In the genomic region with DNA sequence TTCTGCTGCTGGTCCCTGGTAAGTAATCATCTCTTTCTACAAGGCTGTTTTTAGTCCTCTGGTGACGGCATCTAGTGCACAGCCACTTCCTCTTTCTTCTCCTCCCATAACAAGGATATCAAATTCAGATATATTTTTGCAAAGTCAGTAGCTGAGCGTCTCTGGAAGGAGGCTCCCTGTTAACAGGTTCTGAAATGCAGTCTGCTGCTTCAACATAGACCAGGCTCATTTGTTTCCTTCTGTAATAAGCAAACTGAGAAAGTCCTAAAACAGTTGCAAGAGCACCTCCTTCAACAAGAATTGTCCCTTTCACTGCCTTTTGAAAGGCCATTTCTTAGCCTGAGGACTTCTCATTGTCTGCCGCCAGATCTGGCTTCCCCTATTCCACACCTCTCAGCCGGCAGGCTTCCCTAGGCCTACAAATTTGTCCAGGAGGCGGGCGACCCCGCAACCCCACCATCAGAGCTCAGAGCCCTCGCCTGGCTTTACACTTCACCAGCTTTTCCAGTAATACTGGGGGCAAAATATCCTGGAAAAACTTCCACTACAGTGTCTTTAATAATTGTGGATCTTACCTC, we compare ENCODE assay signal across 1 cellular context.
TF ChIP-seq lines count a peak whose summit lies in the region.

No MANE protein-coding gene starts in this region.

TF ChIP-seq in K562, 482 proteins besides CTCF, POLR2A, EP300 and RAD21 (continued from another document):
- TF ChIP-seq GMEB1 (CRISPR knock-in tag; IDR thresholded peaks at IDR 0.05) = no peak
- TF ChIP-seq CAMTA2 (CRISPR knock-in tag; conservative IDR thresholded peaks at IDR 0.05) = no peak
- TF ChIP-seq ZNF699 (CRISPR knock-in tag; IDR thresholded peaks at IDR 0.05; ENCODE audit: insufficient replicate concordance) = no peak
- no peak for TF ChIP-seq ZNF398 (CRISPR knock-in tag; IDR thresholded peaks at IDR 0.05)
- TF ChIP-seq HMBOX1 (IDR thresholded peaks at IDR 0.05) = peak; percentile 88
- TF ChIP-seq ELF2 (CRISPR knock-in tag; IDR thresholded peaks at IDR 0.05) = no peak
- 0 out of 2 replicates have a peak, but pooled peaks have one; percentile 46 for TF ChIP-seq MTA1 (IDR thresholded peaks at IDR 0.05; ENCODE audit: borderline replicate concordance)
- TF ChIP-seq ARID1B (IDR thresholded peaks at IDR 0.05) = peak; percentile 7; the same call in 1 of the 2 replicates
- no peak for TF ChIP-seq ATF1 (CRISPR knock-in tag; IDR thresholded peaks at IDR 0.05)
- no peak for TF ChIP-seq ATF1 (tag; IDR thresholded peaks at IDR 0.05)
- TF ChIP-seq ZNF717 (CRISPR knock-in tag; IDR thresholded peaks at IDR 0.05) = no peak
- TF ChIP-seq ETS1 (conservative IDR thresholded peaks at IDR 0.05; ENCODE audit: control insufficient read depth, low read depth, low read length) = no peak
- no peak for TF ChIP-seq RNF2 (IDR thresholded peaks at IDR 0.05)
- no peak for TF ChIP-seq RBM14 (IDR thresholded peaks at IDR 0.05; ENCODE audit: borderline replicate concordance, insufficient read depth, low read depth, low read length)
- TF ChIP-seq NEUROD1 (IDR thresholded peaks at IDR 0.05; ENCODE audit: borderline replicate concordance, low read depth, low read length, partially characterized antibody) = peak; percentile 0
- TF ChIP-seq FOXK2 (conservative IDR thresholded peaks at IDR 0.05 in 1 of 2, IDR thresholded peaks at IDR 0.05 in 1 of 2; ENCODE audit: low read depth in 2 of 2) = peak in 1 of 2 experiments; percentile 50; a peak in 1 of 4 replicates
- TF ChIP-seq ZNF12 (CRISPR knock-in tag; IDR thresholded peaks at IDR 0.05) = no peak
- peak; percentile 27; the same call in 1 of the 2 replicates for TF ChIP-seq POLR2H (tag; IDR thresholded peaks at IDR 0.05; ENCODE audit: low read depth)
- TF ChIP-seq ARHGAP35 (IDR thresholded peaks at IDR 0.05; ENCODE audit: partially characterized antibody) = no peak
- no peak for TF ChIP-seq XRCC5 (IDR thresholded peaks at IDR 0.05; ENCODE audit: low read depth, low read length)
- TF ChIP-seq MTF1 (CRISPR knock-in tag; IDR thresholded peaks at IDR 0.05; ENCODE audit: borderline replicate concordance) = no peak
- no peak for TF ChIP-seq TBL1XR1 (IDR thresholded peaks at IDR 0.05; ENCODE audit: low read length in 2 of 2)
- 0 out of 2 replicates have a peak, but pooled peaks have one; percentile 20 for TF ChIP-seq DPF2 (IDR thresholded peaks at IDR 0.05)
- peak; percentile 53; the same call in 1 of the 2 replicates for TF ChIP-seq BACH1 (tag; IDR thresholded peaks at IDR 0.05)
TF ChIP-seq in K562: peak in this region for 39.
